10 cellular contexts compared by ENCODE assay signal in genomic region chr1:206472886-206473285, GRCh38. TPM values are rescaled to one million over a fixed set of nuclear protein-coding genes. Genes with fewer than 3 reads are reported as not detected.
DNase-seq lines count a peak whose midpoint lies in the region; ATAC-seq and TF ChIP-seq lines count a peak whose summit lies in the region.
"Had no signal": no experiment of that assay in that cellular context is flagged by ENCODE, and none has a peak within 500 bp of the region (broad histone marks: within the 10 kb centered on the region; RNA-seq: fewer than 3 reads in every experiment).

No MANE protein-coding gene starts in this region.

- H3K4me3 ChIP-seq in DND-41 (ENCODE audit: low read depth in 1 of 2, low read length in 2 of 2): no peak overlapping the region
- H3K4me3 ChIP-seq in iPS-18a (ENCODE audit: low read length): peak overlapping the region; percentile 74
- H3K4me3 ChIP-seq in esophagus squamous epithelium: no peak overlapping the region

- H4K20me1 ChIP-seq in DND-41 (ENCODE audit: insufficient read depth, low read length): no peaks in the 10 kb centered on the region

- H3K27me3 ChIP-seq in DND-41 (ENCODE audit: insufficient read depth, low read length, poor library complexity) (no peaks in the 10 kb centered on the region), iPS-18a (ENCODE audit: control insufficient read depth, insufficient read depth, low read length) (no peaks in the 10 kb centered on the region), esophagus squamous epithelium (no peaks in the 10 kb centered on the region)

- 20 to 55% methylated on average over 2 to 5 of the region's 5 CpGs for WGBS in esophagus squamous epithelium, 2 donors

- TF ChIP-seq CTCF in DND-41 (IDR thresholded peaks at IDR 0.05; ENCODE audit: borderline replicate concordance, extremely low read depth, low read length, poor library complexity, severe bottlenecking) (no peak), esophagus squamous epithelium (IDR thresholded peaks at IDR 0.05) (no peak)

- ATAC-seq in DND-41 (ENCODE audit: insufficient read depth, low read depth): no peak
- no peak for ATAC-seq in T-cell (replicated peaks in 1 of 4)

- peaks cover 16% of the 10 kb centered on the region for H3K79me2 ChIP-seq in DND-41 (ENCODE audit: insufficient read depth, low read length)

- intact Hi-C loops in esophagus squamous epithelium (cut with DNase I): no loop called here

- H3K9ac ChIP-seq in DND-41 (ENCODE audit: low read depth, low read length) (no peak overlapping the region), iPS-18a (ENCODE audit: low read length) (no peak overlapping the region)

- H2AFZ ChIP-seq in DND-41 (ENCODE audit: low read depth, low read length): no peak overlapping the region

- DNase-seq in AML-193 (lab: John Stamatoyannopoulos, UW) (peak; percentile 64 to 72), DND-41 (no peak), T-cell (no peak), esophagus squamous epithelium (lab: John Stamatoyannopoulos, UW) (no peak), epidermal melanocyte (ENCODE audit: insufficient read length, low spot score) (no peak), NCI-H1105 (lab: John Stamatoyannopoulos, UW) (no peak)
- no peak for DNase-seq in activated CD4-positive, CD25-positive, alpha-beta regulatory T cell treated with anti-CD3 and anti-CD28 coated beads, Interleukin-2, amount 50 U/mL, for 72 hours
- DNase-seq: DMS 273 treated with DMSO at 0.1 percent for 48 hours had no signal

- H3K4me3 Mint-ChIP-seq in T-cell: peak overlapping the region; percentile 83 to 93 (median 90)

- POLR2A ChIA-PET in T-cell (lab: Charles Lee): no interaction called here

- no peaks in the 10 kb centered on the region for H3K9me3 ChIP-seq in DND-41 (ENCODE audit: insufficient read depth, low read length, severe bottlenecking)
- H3K9me3 ChIP-seq in iPS-18a (ENCODE audit: control insufficient read depth, low read depth, low read length): no peaks in the 10 kb centered on the region
- H3K9me3 ChIP-seq in esophagus squamous epithelium: no peaks in the 10 kb centered on the region

- peaks cover 33% of the 10 kb centered on the region for H3K36me3 Mint-ChIP-seq in T-cell

- peaks cover 51 to 72% (median 56%) of the 10 kb centered on the region in 3 donors for H3K4me1 Mint-ChIP-seq in T-cell

- H3K27me3 Mint-ChIP-seq in T-cell: no peaks in the 10 kb centered on the region

- H3K27ac ChIP-seq in DND-41 (ENCODE audit: low read length) (peak overlapping the region; percentile 23; the same call in 1 of the 2 replicates), iPS-18a (ENCODE audit: low read length) (no peak overlapping the region), esophagus squamous epithelium (no peak overlapping the region)

- peak overlapping the region; percentile 96 for H3K27ac Mint-ChIP-seq in T-cell
- H3K27ac Mint-ChIP-seq: type B pancreatic cell had no signal

- H3K36me3 ChIP-seq in DND-41 (ENCODE audit: insufficient read depth, low read length) (peaks cover 46% of the 10 kb centered on the region), iPS-18a (ENCODE audit: control insufficient read depth, low read depth, low read length) (peaks cover 3% of the 10 kb centered on the region), esophagus squamous epithelium (peaks cover 8 to 55% (median 12%) of the 10 kb centered on the region in 3 donors)

- CTCF ChIA-PET in T-cell (lab: Charles Lee): no interaction called here

- TF ChIP-seq POLR2A in esophagus squamous epithelium (IDR thresholded peaks at IDR 0.05): no peak

- H3K4me1 ChIP-seq in DND-41 (ENCODE audit: insufficient read depth, low read length): peaks cover 33% of the 10 kb centered on the region
- H3K4me1 ChIP-seq in iPS-18a (ENCODE audit: control insufficient read depth, low read depth, low read length): peaks cover 40% of the 10 kb centered on the region
- peaks cover 32 to 64% (median 33%) of the 10 kb centered on the region in 3 donors for H3K4me1 ChIP-seq in esophagus squamous epithelium

- H3K9me3 Mint-ChIP-seq in T-cell: no peaks in the 10 kb centered on the region
- H3K9me3 Mint-ChIP-seq: type B pancreatic cell had no signal

- H3K4me2 ChIP-seq in DND-41 (ENCODE audit: insufficient read depth, low read length): peak overlapping the region; percentile 75; the same call in 1 of the 2 replicates

RNA-seq across cellular contexts. Expression of gene IKBKE, which starts 2.6 kb away (rescaled TPM):
- 10 to 100 TPM; 60.7 to 84.7 (median 81.4) TPM for total RNA-seq in T-cell
- total RNA-seq in esophagus squamous epithelium: 10 to 100 TPM; 12.6 to 23.7 (median 18.1) TPM

RNA-seq across cellular contexts. Expression of gene RASSF5, which starts 34.4 kb away (rescaled TPM):
- total RNA-seq in T-cell (100 to 1,000 TPM; 174 to 224 (median 204) TPM), esophagus squamous epithelium (10 to 100 TPM; 29.2 to 85.3 (median 35.1) TPM)

Comparison
In these comparisons a context has a peak if more than half of its experiments do, and no peak if none do; other contexts are left out.
1. DNase-seq: peak in AML-193 (2 of 2); none in DND-41 (single experiment), T-cell (0 of 34), esophagus squamous epithelium (single experiment), epidermal melanocyte (single experiment), activated CD4-positive, CD25-positive, alpha-beta regulatory T cell treated with anti-CD3 and anti-CD28 coated beads, Interleukin-2, amount 50 U/mL, for 72 hours (single experiment) and NCI-H1105 (single experiment).